ENCODE assay signal across 7 cellular contexts in genomic region chr6:79048611-79049010, GRCh38. TPM values are rescaled to one million over a fixed set of nuclear protein-coding genes. Genes with fewer than 3 reads are reported as not detected.
A peak's percentile ranks its signal among the peaks of the same experiment; 100 is the strongest.
DNase-seq lines count a peak whose midpoint lies in the region; ATAC-seq and TF ChIP-seq lines count a peak whose summit lies in the region.

No MANE protein-coding gene starts in this region.

- H3F3A ChIP-seq in DOHH2 (ENCODE audit: control insufficient read depth, insufficient read depth), result no peaks in the 10 kb centered on the region

- H3K9me3 ChIP-seq in DOHH2 (ENCODE audit: control insufficient read depth, insufficient read depth, low read length) (no peaks in the 10 kb centered on the region), Karpas-422 (ENCODE audit: low read length) (no peaks in the 10 kb centered on the region), mesenchymal stem cell (ENCODE audit: control insufficient read depth, low read length) (no peaks in the 10 kb centered on the region), lower lobe of right lung (no peaks in the 10 kb centered on the region)

- H2AFZ ChIP-seq in Karpas-422 (ENCODE audit: low read length) (no peak overlapping the region), mesenchymal stem cell (ENCODE audit: low read depth, low read length) (no peak overlapping the region)

- DNase-seq in Karpas-422, result peak; percentile 56
- peak; percentile 37 for DNase-seq in astrocyte of the hippocampus (ENCODE audit: low read depth, low spot score)
- peak; percentile 45 for DNase-seq in mesenchymal stem cell
- DNase-seq in NCI-H2029 (lab: John Stamatoyannopoulos, UW), result no peak
- DNase-seq in lower lobe of right lung, result no peak

- H3K36me3 ChIP-seq in DOHH2 (ENCODE audit: control insufficient read depth, low read length), result peaks cover 82% of the 10 kb centered on the region
- H3K36me3 ChIP-seq in Karpas-422 (ENCODE audit: insufficient read depth, low read length), result peaks cover 58% of the 10 kb centered on the region
- peaks cover 6 to 54% of the 10 kb centered on the region in 2 experiments for H3K36me3 ChIP-seq in mesenchymal stem cell (ENCODE audit: control insufficient read depth in 1 of 2, insufficient read depth in 2 of 2, low read depth in 1 of 2, low read length in 2 of 2)
- peaks cover 50% of the 10 kb centered on the region for H3K36me3 ChIP-seq in lower lobe of right lung

- no peak overlapping the region for H2BK120ac ChIP-seq in mesenchymal stem cell (ENCODE audit: low read depth, low read length)

- 83% methylated on average over 1 of the region's 2 CpGs for WGBS in mesenchymal stem cell

- intact Hi-C loops in lower lobe of right lung (cut with DNase I), result no loop called here

- H3K14ac ChIP-seq in mesenchymal stem cell (ENCODE audit: low read length in 2 of 2), result no peak overlapping the region

- H2BK15ac ChIP-seq in mesenchymal stem cell (ENCODE audit: low read depth, poor library complexity, severe bottlenecking), result no peak overlapping the region

- no peak overlapping the region for H2BK5ac ChIP-seq in mesenchymal stem cell (ENCODE audit: low read depth, low read length, poor library complexity, severe bottlenecking)

- no peak overlapping the region for H4K8ac ChIP-seq in mesenchymal stem cell (ENCODE audit: low read length)

- no peak overlapping the region for H2AK5ac ChIP-seq in mesenchymal stem cell (ENCODE audit: low read length, severe bottlenecking)

- H3K79me2 ChIP-seq in DOHH2 (ENCODE audit: control insufficient read depth, low read length) (peaks cover 53% of the 10 kb centered on the region), Karpas-422 (ENCODE audit: low read length) (peaks cover 98% of the 10 kb centered on the region)

- H3K9me2 ChIP-seq in DOHH2 (replicated peaks; ENCODE audit: control insufficient read depth, low read length), result no peaks in the 10 kb centered on the region
- H3K9me2 ChIP-seq in Karpas-422 (replicated peaks; ENCODE audit: insufficient read depth, low read length), result no peaks in the 10 kb centered on the region

- peak; percentile 33 for TF ChIP-seq CTCF in DOHH2 (IDR thresholded peaks at IDR 0.05; ENCODE audit: low read depth, low read length, poor library complexity, severe bottlenecking)
- no peak for TF ChIP-seq CTCF in lower lobe of right lung (IDR thresholded peaks at IDR 0.05)

- no peak overlapping the region for H3K4me3 ChIP-seq in DOHH2 (ENCODE audit: low read length)
- H3K4me3 ChIP-seq in Karpas-422 (ENCODE audit: low read length), result no peak overlapping the region
- no peak overlapping the region for H3K4me3 ChIP-seq in mesenchymal stem cell (ENCODE audit: insufficient read depth in 1 of 2, low read depth in 1 of 2, low read length in 2 of 2)
- no peak overlapping the region for H3K4me3 ChIP-seq in lower lobe of right lung

- H4K20me1 ChIP-seq in DOHH2 (ENCODE audit: control insufficient read depth, insufficient read depth, low read depth, low read length), result no peaks in the 10 kb centered on the region
- no peaks in the 10 kb centered on the region for H4K20me1 ChIP-seq in Karpas-422 (ENCODE audit: insufficient read depth, low read depth, low read length)

- no peak overlapping the region for H3K18ac ChIP-seq in mesenchymal stem cell (ENCODE audit: low read depth in 1 of 2, low read length in 2 of 2)

- H3K4me1 ChIP-seq in DOHH2 (ENCODE audit: control insufficient read depth, low read length), result peaks cover 9% of the 10 kb centered on the region
- peaks cover 6% of the 10 kb centered on the region for H3K4me1 ChIP-seq in Karpas-422 (ENCODE audit: low read length)
- no peaks in the 10 kb centered on the region for H3K4me1 ChIP-seq in mesenchymal stem cell (ENCODE audit: control insufficient read depth, insufficient read depth, low read depth, low read length)
- H3K4me1 ChIP-seq in lower lobe of right lung, result no peaks in the 10 kb centered on the region

- no peak overlapping the region for H4K91ac ChIP-seq in mesenchymal stem cell (ENCODE audit: low read length)

- peaks cover 7% of the 10 kb centered on the region for H3K79me1 ChIP-seq in mesenchymal stem cell (replicated peaks; ENCODE audit: low read length, poor library complexity, severe bottlenecking)

- H3K9ac ChIP-seq in Karpas-422 (ENCODE audit: low read length) (no peak overlapping the region), mesenchymal stem cell (ENCODE audit: low read length) (no peak overlapping the region)

- H2BK12ac ChIP-seq in mesenchymal stem cell (ENCODE audit: low read length in 2 of 2), result no peak overlapping the region

- H3K27ac ChIP-seq in DOHH2 (ENCODE audit: low read depth, low read length), result no peak overlapping the region
- H3K27ac ChIP-seq in Karpas-422 (ENCODE audit: low read length), result no peak overlapping the region
- H3K27ac ChIP-seq in mesenchymal stem cell (ENCODE audit: low read length, poor library complexity, severe bottlenecking), result no peak overlapping the region
- H3K27ac ChIP-seq in lower lobe of right lung, result no peak overlapping the region

- no peak overlapping the region for H3K4ac ChIP-seq in mesenchymal stem cell (ENCODE audit: low read depth in 1 of 2, low read length in 2 of 2)

- no peaks in the 10 kb centered on the region for H3K27me3 ChIP-seq in DOHH2 (ENCODE audit: control insufficient read depth, low read length)
- H3K27me3 ChIP-seq in Karpas-422 (ENCODE audit: low read length), result no peaks in the 10 kb centered on the region
- H3K27me3 ChIP-seq in mesenchymal stem cell (ENCODE audit: control insufficient read depth in 1 of 2, insufficient read depth in 1 of 2, low read length in 2 of 2), result no peaks in the 10 kb centered on the region
- no peaks in the 10 kb centered on the region for H3K27me3 ChIP-seq in lower lobe of right lung (ENCODE audit: low read depth)

- no peak overlapping the region for H3K4me2 ChIP-seq in DOHH2 (ENCODE audit: low read length)
- H3K4me2 ChIP-seq in Karpas-422 (ENCODE audit: low read depth, low read length, poor library complexity, severe bottlenecking), result no peak overlapping the region
- H3K4me2 ChIP-seq in mesenchymal stem cell (ENCODE audit: low read length, poor library complexity, severe bottlenecking), result no peak overlapping the region

- H3K23ac ChIP-seq in mesenchymal stem cell (ENCODE audit: low read length in 2 of 2), result no peak overlapping the region

- ATAC-seq in lower lobe of right lung, result no peak
- no peak for ATAC-seq in GM18517 (IDR thresholded peaks at IDR 0.05; ENCODE audit: unreplicated experiment)

RNA-seq across cellular contexts. Expression of gene PHIP, which starts 29.4 kb away (rescaled TPM):
- total RNA-seq in Karpas-422 (2014; rRNA removed; shearing (Covaris generic); ENCODE audit: low replicate concordance), result 27.6 and 52.4 TPM in 2 replicates
- 7.2 TPM for polyA plus RNA-seq in mesenchymal stem cell (2013, experiment 1 of 2)
- 6.6 TPM for polyA plus RNA-seq in mesenchymal stem cell (2013, experiment 2 of 2)
- total RNA-seq in lower lobe of right lung, result 35.6 TPM

Comparison
In these comparisons a context has a peak if more than half of its experiments do, and no peak if none do; other contexts are left out.
1. DNase-seq: peak in Karpas-422 (single experiment), astrocyte of the hippocampus (single experiment) and mesenchymal stem cell (single experiment); none in NCI-H2029 (single experiment) and lower lobe of right lung (single experiment).